ENCODE assay signal across 10 cellular contexts in the genomic region with DNA sequence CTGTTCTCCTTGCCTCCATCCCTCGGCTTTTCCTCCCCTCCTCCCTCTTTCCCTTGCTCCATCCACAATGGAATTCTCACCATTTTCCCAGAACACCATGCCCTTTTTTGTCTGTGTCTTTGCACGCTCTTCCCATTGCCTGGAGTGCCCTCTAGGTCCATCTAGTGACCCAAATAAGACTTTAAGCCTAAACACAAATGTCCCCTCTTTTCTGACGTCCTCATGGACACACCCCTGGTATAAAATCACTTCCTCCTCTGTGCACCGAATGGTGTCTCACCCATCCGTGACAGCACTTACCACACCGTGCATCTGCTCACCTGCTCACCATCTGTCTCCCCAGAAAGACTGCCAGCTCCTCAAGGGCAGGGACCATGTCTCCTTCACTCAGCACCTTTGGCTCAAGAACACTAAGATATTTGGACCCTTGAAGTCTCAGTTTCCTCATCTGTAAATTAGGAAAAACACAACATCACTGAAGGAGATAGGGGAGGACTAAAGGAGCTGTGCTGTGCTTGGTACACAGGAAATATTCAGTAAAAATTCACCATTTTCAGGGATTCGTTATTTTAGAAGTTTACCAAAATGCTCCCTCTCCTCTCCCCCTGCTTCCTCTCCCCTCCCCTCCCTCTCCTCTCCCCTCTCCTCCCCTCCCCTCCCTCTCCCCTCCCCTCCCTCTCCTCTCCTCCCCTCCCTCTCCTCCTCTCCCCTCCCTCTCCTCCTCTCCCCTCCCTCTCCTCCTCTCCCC. TPM values are rescaled to one million over a fixed set of nuclear protein-coding genes. Genes with fewer than 3 reads are reported as not detected.
DNase-seq lines count a peak whose midpoint lies in the region; ATAC-seq, FAIRE-seq and TF ChIP-seq lines count a peak whose summit lies in the region.
"Had no signal": no experiment of that assay in that cellular context is flagged by ENCODE, and none has a peak within 500 bp of the region (broad histone marks: within the 10 kb centered on the region; RNA-seq: fewer than 3 reads in every experiment).

No MANE protein-coding gene starts in this region.

- H3K27ac Mint-ChIP-seq in astrocyte (ENCODE audit: unreplicated experiment) (no peak overlapping the region), natural killer cell (peak overlapping the region in 1 of 2 donors; percentile 86)

- CTCF ChIA-PET in GM10248 (lab: Yijun Ruan, JAX): interaction anchor here (1.0 to 3.5 kb wide), 2 partner anchors 10 to 18 kb away, joined by 4 to 17 read pairs; no protein-coding TSS in a partner anchor

- H3K27me3 Mint-ChIP-seq in astrocyte (ENCODE audit: low read depth, unreplicated experiment) (peaks cover 24% of the 10 kb centered on the region), natural killer cell (ENCODE audit: low read depth in 2 of 2) (peaks cover 0 to 11% of the 10 kb centered on the region in 2 donors)
- H3K27me3 Mint-ChIP-seq in activated T-cell treated with anti-CD3 and anti-CD28 coated beads, Interleukin-2, amount 50 U/mL, for 4 hours (ENCODE audit: low read depth): peaks cover 24% of the 10 kb centered on the region

- H3K4me2 ChIP-seq in astrocyte (ENCODE audit: low read length): peak overlapping the region; percentile 20

- H3K4me3 ChIP-seq in astrocyte (ENCODE audit: insufficient read depth, low read depth, low read length): no peak overlapping the region

- no peaks in the 10 kb centered on the region for H3K9me3 ChIP-seq in astrocyte (ENCODE audit: insufficient read depth, low read depth, low read length)

- DNase-seq in GM10248 (ENCODE audit: extremely low spot score) (peak; percentile 59), LoVo (ENCODE audit: low spot score) (peak; percentile 49), astrocyte (ENCODE audit: low read depth) (no peak), natural killer cell (no peak), anterior cingulate cortex (lab: John Stamatoyannopoulos, UW) (no peak)
- no peak for DNase-seq in activated T-cell treated with anti-CD3 and anti-CD28 coated beads, Interleukin-2, amount 50 U/mL, for 4 hours

- no peak overlapping the region for H3K4me3 Mint-ChIP-seq in astrocyte (ENCODE audit: unreplicated experiment)
- H3K4me3 Mint-ChIP-seq in natural killer cell: peak overlapping the region; percentile 5
- H3K4me3 Mint-ChIP-seq in activated T-cell treated with anti-CD3 and anti-CD28 coated beads, Interleukin-2, amount 50 U/mL, for 4 hours: no peak overlapping the region

- no peaks in the 10 kb centered on the region for H3K4me1 ChIP-seq in astrocyte (ENCODE audit: insufficient read depth, low read length)

- no peaks in the 10 kb centered on the region for H3K36me3 ChIP-seq in astrocyte (ENCODE audit: insufficient read depth, low read length)

- ATAC-seq in natural killer cell (peak; percentile 57 to 83 (median 75)), HG03442 (IDR thresholded peaks at IDR 0.05; ENCODE audit: unreplicated experiment) (no peak), HG03378 (IDR thresholded peaks at IDR 0.05; ENCODE audit: unreplicated experiment) (no peak)
- no peak for ATAC-seq in activated T-cell treated with anti-CD3 and anti-CD28 coated beads, Interleukin-2, amount 50 U/mL, for 4 hours

- intact Hi-C loops in natural killer cell (cut with micrococcal nuclease): no loop called here

- no peak overlapping the region for H3K27ac ChIP-seq in astrocyte (ENCODE audit: low read depth, low read length)

- TF ChIP-seq CTCF in GM10248 (IDR thresholded peaks at IDR 0.05; ENCODE audit: control extremely low read depth, extremely low read depth, low read depth, missing control alignments): no peak
- TF ChIP-seq CTCF in astrocyte (IDR thresholded peaks at IDR 0.05; ENCODE audit: insufficient read depth, low read depth, low read length): no peak
- TF ChIP-seq CTCF in natural killer cell (IDR thresholded peaks at IDR 0.05): no peak

- H3K9me3 Mint-ChIP-seq in astrocyte (ENCODE audit: unreplicated experiment) (no peaks in the 10 kb centered on the region), natural killer cell (no peaks in the 10 kb centered on the region)
- H3K9me3 Mint-ChIP-seq in activated T-cell treated with anti-CD3 and anti-CD28 coated beads, Interleukin-2, amount 50 U/mL, for 4 hours: no peaks in the 10 kb centered on the region

- no peaks in the 10 kb centered on the region for H3K27me3 ChIP-seq in astrocyte (ENCODE audit: insufficient read depth, low read length)

- POLR2A ChIA-PET in GM10248 (lab: Yijun Ruan, JAX): no interaction called here

- H3K79me2 ChIP-seq in astrocyte (ENCODE audit: insufficient read depth, low read length): no peaks in the 10 kb centered on the region

- H3K36me3 Mint-ChIP-seq in astrocyte (ENCODE audit: low read depth, unreplicated experiment): no peaks in the 10 kb centered on the region
- no peaks in the 10 kb centered on the region for H3K36me3 Mint-ChIP-seq in natural killer cell
- no peaks in the 10 kb centered on the region for H3K36me3 Mint-ChIP-seq in activated T-cell treated with anti-CD3 and anti-CD28 coated beads, Interleukin-2, amount 50 U/mL, for 4 hours (ENCODE audit: insufficient read depth)

- no peaks in the 10 kb centered on the region for H4K20me1 ChIP-seq in astrocyte (ENCODE audit: insufficient read depth, low read length)

- H3K9ac ChIP-seq in astrocyte (ENCODE audit: low read length): no peak overlapping the region

- peak overlapping the region; percentile 30 for H2AFZ ChIP-seq in astrocyte (ENCODE audit: low read depth, low read length)

- FAIRE-seq in astrocyte (lab: Jason Lieb, UNC): no peak

- H3K4me1 Mint-ChIP-seq in astrocyte (ENCODE audit: low read depth, unreplicated experiment) (peaks cover 3% of the 10 kb centered on the region), natural killer cell (peaks cover 7 to 20% of the 10 kb centered on the region in 2 donors)
- H3K4me1 Mint-ChIP-seq in activated T-cell treated with anti-CD3 and anti-CD28 coated beads, Interleukin-2, amount 50 U/mL, for 4 hours (ENCODE audit: low read depth): peaks cover 8% of the 10 kb centered on the region

RNA-seq across cellular contexts. Expression of a gene that starts 23.7 kb away (rescaled TPM):
- 10.4 and 12.7 TPM in 2 replicates for total RNA-seq in astrocyte
- total RNA-seq in natural killer cell: 10 to 100 TPM in 1 of 3 donors, 1 to 10 TPM in 2; 7.6 to 11.8 (median 9.0) TPM
- 10 to 100 TPM in 2 of 3 donors, 1 to 10 TPM in 1; 7.5 to 15.4 (median 15.1) TPM for total RNA-seq in activated T-cell treated with anti-CD3 and anti-CD28 coated beads, Interleukin-2, amount 50 U/mL, for 4 hours

RNA-seq across cellular contexts. Expression of a gene that starts 30.5 kb away (rescaled TPM):
- total RNA-seq in astrocyte (not detected in 2 replicates), natural killer cell (10 to 100 TPM; 16.0 to 23.9 (median 20.5) TPM)
- not detected for total RNA-seq in activated T-cell treated with anti-CD3 and anti-CD28 coated beads, Interleukin-2, amount 50 U/mL, for 4 hours
- total RNA-seq: glomerular endothelial cell, NCI-H460 had no signal

RNA-seq across cellular contexts. Expression of a gene that starts 47.5 kb away (rescaled TPM):
- total RNA-seq in astrocyte: 32.3 and 34.5 TPM in 2 replicates
- 10 to 100 TPM; 39.6 to 49.7 (median 40.5) TPM for total RNA-seq in natural killer cell
- 10 to 100 TPM; 42.8 to 47.2 (median 46.2) TPM for total RNA-seq in activated T-cell treated with anti-CD3 and anti-CD28 coated beads, Interleukin-2, amount 50 U/mL, for 4 hours

Comparison
In these comparisons a context has a peak if more than half of its experiments do, and no peak if none do; other contexts are left out.
1. DNase-seq: peak in GM10248 (single experiment) and LoVo (single experiment); none in astrocyte (single experiment), natural killer cell (single experiment), anterior cingulate cortex (0 of 58) and activated T-cell treated with anti-CD3 and anti-CD28 coated beads, Interleukin-2, amount 50 U/mL, for 4 hours (single experiment).
2. ATAC-seq: peak in natural killer cell (3 of 3); none in HG03442 (single experiment), activated T-cell treated with anti-CD3 and anti-CD28 coated beads, Interleukin-2, amount 50 U/mL, for 4 hours (0 of 2) and HG03378 (single experiment).
3. RNA of a gene that starts 30.5 kb away (total RNA-seq): 16.0 to 23.9 TPM in natural killer cell; not detected in astrocyte and not detected in activated T-cell treated with anti-CD3 and anti-CD28 coated beads, Interleukin-2, amount 50 U/mL, for 4 hours; every median in the first group is over 10 times any median in the second.